23 cellular contexts compared by ENCODE assay signal in the genomic region with DNA sequence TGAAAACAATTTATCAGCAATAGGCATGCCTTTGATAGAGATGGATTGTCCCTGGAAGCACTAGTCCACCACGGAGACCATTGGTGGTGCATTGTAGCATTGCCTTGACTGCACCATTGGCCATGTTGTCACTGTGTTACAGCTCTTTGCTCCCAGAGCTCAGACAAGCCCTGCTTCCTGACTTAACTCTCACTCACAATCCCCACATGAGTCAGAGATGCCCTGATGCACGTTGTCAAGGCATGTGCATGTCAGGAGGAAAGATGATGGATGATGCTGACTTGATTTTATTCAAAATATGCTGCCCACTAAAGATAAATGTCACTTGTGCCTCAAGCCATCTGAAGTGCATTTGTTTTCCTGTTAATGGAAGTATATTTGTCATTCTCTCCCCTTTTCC.
"Had no signal": no experiment of that assay in that cellular context is flagged by ENCODE, and none has a peak within 500 bp of the region (broad histone marks: within the 10 kb centered on the region; RNA-seq: fewer than 3 reads in every experiment).

No MANE protein-coding gene starts in this region.

- H3K4me3 ChIP-seq: SJSA1 had no signal

- DNase-seq: activated CD4-positive, alpha-beta T cell treated with anti-CD3 and anti-CD28 coated beads for 48 hours; activated CD4-positive, alpha-beta T cell treated with anti-CD3 and anti-CD28 coated beads, Interleukin-2, amount 50 U/mL, for 48 hours; activated CD4-positive, CD25-positive, alpha-beta regulatory T cell treated with anti-CD3 and anti-CD28 coated beads, Interleukin-2, amount 50 U/mL, for 72 hours; activated CD8-positive, alpha-beta memory T cell treated with anti-CD3 and anti-CD28 coated beads, Interleukin-2, amount 10 ng/mL, durations not matched to agents 7 days and 5 days; activated gamma-delta T cell; activated naive CD4-positive, alpha-beta T cell treated with anti-CD3 and anti-CD28 coated beads for 36 hours; activated T-cell treated with anti-CD3 and anti-CD28 coated beads, Interleukin-2, amount 50 U/mL, for 24 hours; amygdala; KG1; MV-4-11; NCI-H1105; NCI-H1436; NCI-H1694 treated with DMSO at 0.1 percent for 48 hours; NCI-H2029 treated with DMSO at 0.1 percent for 48 hours; NCI-H510A treated with DMSO at 0.1 percent for 48 hours; NCI-H69; NK-92 treated with Interleukin-12 subunit alpha and Interleukin-12 subunit beta, amount 100 ng/mL, for 24 hours; OCI-M1; RPMI8226; SHP77 had no signal

- H3K9me3 ChIP-seq: SJSA1 had no signal

- ATAC-seq: activated CD8-positive, alpha-beta memory T cell treated with anti-CD3 and anti-CD28 coated beads, Interleukin-2, amount 10 ng/mL, durations not matched to agents 7 days and 5 days; Panc1; WTC11 had no signal

- H3K27ac ChIP-seq: SJSA1 had no signal

- H3K36me3 ChIP-seq: SJSA1 had no signal

- H3K4me1 ChIP-seq: SJSA1 had no signal
